In the genomic region with DNA sequence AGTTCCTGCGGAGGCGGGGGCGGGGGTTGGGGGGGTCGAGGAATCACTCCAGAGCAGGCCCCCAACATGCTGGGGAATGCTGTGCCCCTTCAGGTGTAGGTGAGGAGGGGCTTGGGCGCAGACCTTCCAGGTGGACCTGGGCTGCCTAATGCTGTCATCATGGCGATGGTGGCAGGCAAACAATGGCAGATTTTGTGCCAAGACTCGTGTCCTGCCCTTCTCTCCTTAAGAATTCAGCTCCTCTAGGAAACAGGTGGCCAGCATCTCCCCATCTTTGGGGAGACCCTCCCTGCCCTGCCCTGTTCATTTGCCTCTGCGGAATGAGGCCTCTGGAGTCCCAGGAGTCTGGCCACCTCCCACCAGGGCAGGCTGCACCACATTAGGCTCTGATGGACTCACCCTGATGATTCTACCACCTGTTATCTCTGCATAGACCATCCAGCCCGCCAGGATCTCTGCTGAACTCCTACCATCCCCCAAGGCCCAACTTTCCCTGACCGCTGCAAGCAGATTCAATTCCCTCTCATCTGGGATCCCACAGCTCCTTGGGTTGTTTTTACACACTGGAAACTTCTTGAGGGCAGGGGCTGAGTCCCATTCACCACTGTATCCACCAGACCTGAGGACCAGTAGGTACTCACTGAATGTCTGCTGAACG, we compare ENCODE assay signal across 1 cellular context.
TF ChIP-seq lines count a peak whose summit lies in the region.

No MANE protein-coding gene starts in this region.

TF ChIP-seq in H1, 55 proteins besides CTCF, POLR2A, EP300 and RAD21:
- TF ChIP-seq SIN3A (conservative IDR thresholded peaks at IDR 0.05 in 1 of 2, IDR thresholded peaks at IDR 0.05 in 1 of 2; ENCODE audit: low read depth in 1 of 2, low read length in 2 of 2) (no peak), SP2 (IDR thresholded peaks at IDR 0.05; ENCODE audit: low read length) (no peak), PHF8 (conservative IDR thresholded peaks at IDR 0.05; ENCODE audit: low read depth, low read length) (no peak), SAP30 (IDR thresholded peaks at IDR 0.05; ENCODE audit: insufficient read depth, insufficient replicate concordance, low read length) (no peak), SRF (IDR thresholded peaks at IDR 0.05; ENCODE audit: low read depth, low read length) (no peak), SIRT6 (IDR thresholded peaks at IDR 0.05; ENCODE audit: low read length) (no peak), RXRA (IDR thresholded peaks at IDR 0.05; ENCODE audit: insufficient read depth, low read depth, low read length) (no peak), FOSL1 (IDR thresholded peaks at IDR 0.05; ENCODE audit: insufficient read depth, low read depth, low read length) (no peak), HDAC2 (IDR thresholded peaks at IDR 0.05; ENCODE audit: borderline replicate concordance in 1 of 2, low read depth in 2 of 2, low read length in 2 of 2) (no peak), RNF2 (IDR thresholded peaks at IDR 0.05; ENCODE audit: borderline replicate concordance, low read depth, low read length, missing control alignments, poor library complexity, severe bottlenecking) (no peak), TEAD4 (IDR thresholded peaks at IDR 0.05; ENCODE audit: low read depth, low read length) (no peak), TCF12 (IDR thresholded peaks at IDR 0.05; ENCODE audit: low read depth, low read length) (no peak), NRF1 (IDR thresholded peaks at IDR 0.05; ENCODE audit: low read depth, low read length) (no peak), SUZ12 (IDR thresholded peaks at IDR 0.05; ENCODE audit: low read length) (no peak), CHD1 (IDR thresholded peaks at IDR 0.05; ENCODE audit: low read depth, low read length) (no peak)
- TF ChIP-seq, protein P1, sequence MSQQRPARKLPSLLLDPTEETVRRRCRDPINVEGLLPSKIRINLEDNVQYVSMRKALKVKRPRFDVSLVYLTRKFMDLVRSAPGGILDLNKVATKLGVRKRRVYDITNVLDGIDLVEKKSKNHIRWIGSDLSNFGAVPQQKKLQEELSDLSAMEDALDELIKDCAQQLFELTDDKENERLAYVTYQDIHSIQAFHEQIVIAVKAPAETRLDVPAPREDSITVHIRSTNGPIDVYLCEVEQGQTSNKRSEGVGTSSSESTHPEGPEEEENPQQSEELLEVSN (IDR thresholded peaks at IDR 0.05) = no peak
TF ChIP-seq in H1: peak in this region for 0.
